27 cellular contexts compared by ENCODE assay signal in genomic region chr10:83536426-83536825, GRCh38.
DNase-seq lines count a peak whose midpoint lies in the region; ATAC-seq and TF ChIP-seq lines count a peak whose summit lies in the region.
"Had no signal": no experiment of that assay in that cellular context is flagged by ENCODE, and none has a peak within 500 bp of the region (broad histone marks: within the 10 kb centered on the region; RNA-seq: fewer than 3 reads in every experiment).

No MANE protein-coding gene starts in this region.

- H3K27ac ChIP-seq in right cardiac atrium (ENCODE audit: low read length) (no peak overlapping the region), heart left ventricle (no peak overlapping the region), smooth muscle cell (ENCODE audit: low read depth) (peak overlapping the region; percentile 68)
- H3K27ac ChIP-seq: 22Rv1, HL-60, SJCRH30 had no signal

- WGBS in right cardiac atrium = 83% methylated on average over 4 of the region's 4 CpGs
- WGBS in heart left ventricle, 4 donors = 92 to 97% (median 96%) methylated on average over 4 of the region's 4 CpGs
- WGBS in smooth muscle cell (ENCODE audit: low lambda C conversion rate) = 33% methylated on average over 4 of the region's 4 CpGs

- no peaks in the 10 kb centered on the region for H3K27me3 Mint-ChIP-seq in activated naive CD8-positive, alpha-beta T cell treated with anti-CD3 and anti-CD28 coated beads, Interleukin-2, amount 50 U/mL, for 24 hours

- in situ Hi-C loops in astrocyte of the spinal cord (cut with HindIII; ENCODE audit: low sequenced_read_pairs) = no loop called here

- intact Hi-C loops in right cardiac atrium (cut with DNase I) (no loop called here), heart left ventricle (cut with DNase I) (no loop called here)

- H3K4me2 ChIP-seq in smooth muscle cell = peak overlapping the region; percentile 23

- peaks cover 4% of the 10 kb centered on the region for H3K9me3 Mint-ChIP-seq in activated naive CD8-positive, alpha-beta T cell treated with anti-CD3 and anti-CD28 coated beads, Interleukin-2, amount 50 U/mL, for 24 hours

- H3K79me2 ChIP-seq in smooth muscle cell (ENCODE audit: low read depth) = no peaks in the 10 kb centered on the region

- H2AFZ ChIP-seq in smooth muscle cell (ENCODE audit: low read depth) = no peak overlapping the region

- no peak overlapping the region for H3K9ac ChIP-seq in smooth muscle cell (ENCODE audit: low read depth)

- H3K4me3 Mint-ChIP-seq in activated naive CD8-positive, alpha-beta T cell treated with anti-CD3 and anti-CD28 coated beads, Interleukin-2, amount 50 U/mL, for 24 hours = no peak overlapping the region
- H3K4me3 Mint-ChIP-seq: CD4-positive, alpha-beta memory T cell had no signal

- no peaks in the 10 kb centered on the region for H3K4me1 ChIP-seq in right cardiac atrium (ENCODE audit: control insufficient read depth, insufficient read depth, low read length)
- peaks cover 0 to 24% (median 2%) of the 10 kb centered on the region in 12 donors for H3K4me1 ChIP-seq in heart left ventricle
- H3K4me1 ChIP-seq in smooth muscle cell (ENCODE audit: low read depth) = peaks cover 10% of the 10 kb centered on the region
- H3K4me1 ChIP-seq: SJCRH30 had no signal

- no peak for TF ChIP-seq POLR2A in heart left ventricle (IDR thresholded peaks at IDR 0.05)

- H3K4me1 Mint-ChIP-seq in activated naive CD8-positive, alpha-beta T cell treated with anti-CD3 and anti-CD28 coated beads, Interleukin-2, amount 50 U/mL, for 24 hours = no peaks in the 10 kb centered on the region
- H3K4me1 Mint-ChIP-seq: CD4-positive, alpha-beta memory T cell had no signal

- TF ChIP-seq CTCF in heart left ventricle (IDR thresholded peaks at IDR 0.05) (no peak), astrocyte of the spinal cord (IDR thresholded peaks at IDR 0.05; ENCODE audit: low read depth, low read length) (no peak), smooth muscle cell (IDR thresholded peaks at IDR 0.05; ENCODE audit: borderline replicate concordance, insufficient read depth, poor library complexity, severe bottlenecking) (no peak)

- H3K27me3 ChIP-seq in right cardiac atrium (ENCODE audit: control insufficient read depth, insufficient read depth) = no peaks in the 10 kb centered on the region
- no peaks in the 10 kb centered on the region for H3K27me3 ChIP-seq in heart left ventricle
- no peaks in the 10 kb centered on the region for H3K27me3 ChIP-seq in smooth muscle cell (ENCODE audit: low read depth)
- H3K27me3 ChIP-seq: SJCRH30 had no signal

- ATAC-seq in right cardiac atrium = peak; percentile 20 to 69
- ATAC-seq in heart left ventricle = no peak
- no peak for ATAC-seq in activated naive CD8-positive, alpha-beta T cell treated with anti-CD3 and anti-CD28 coated beads, Interleukin-2, amount 50 U/mL, for 24 hours
- ATAC-seq in HG02885 (IDR thresholded peaks at IDR 0.05; ENCODE audit: poor library complexity, unreplicated experiment) = no peak
- ATAC-seq: PC-3, Right ventricle myocardium inferior, SK-N-SH treated with all-trans-retinoic acid at 6 μM for 48 hours had no signal

- no peaks in the 10 kb centered on the region for H3K9me3 ChIP-seq in right cardiac atrium (ENCODE audit: control insufficient read depth, low read length)
- no peaks in the 10 kb centered on the region for H3K9me3 ChIP-seq in heart left ventricle
- no peaks in the 10 kb centered on the region for H3K9me3 ChIP-seq in smooth muscle cell (replicated peaks; ENCODE audit: low read depth)
- H3K9me3 ChIP-seq: SJCRH30 had no signal

- H3K36me3 ChIP-seq in heart left ventricle (no peaks in the 10 kb centered on the region), smooth muscle cell (ENCODE audit: low read depth) (no peaks in the 10 kb centered on the region)
- H3K36me3 ChIP-seq: SJCRH30 had no signal

- DNase-seq in right cardiac atrium (no peak), heart left ventricle (no peak), HT1080 (ENCODE audit: low read depth) (peak; percentile 38), astrocyte of the spinal cord (ENCODE audit: low read depth, low spot score) (peak; percentile 23), smooth muscle cell (lab: John Stamatoyannopoulos, UW; ENCODE audit: unreplicated experiment) (no peak), AG20443 (ENCODE audit: low spot score) (no peak)
- no peak for DNase-seq in activated naive CD8-positive, alpha-beta T cell treated with anti-CD3 and anti-CD28 coated beads, Interleukin-2, amount 50 U/mL, for 24 hours
- DNase-seq: C1 segment of cervical spinal cord; CD4-positive, alpha-beta memory T cell; DMS 273 treated with DMSO at 0.1 percent for 48 hours; DMS79; HCEC 1CT; Karpas-422; MV-4-11; NCI-H1105; NCI-H1436 treated with DMSO at 0.1 percent for 48 hours; NCI-H1930; NCI-H2107; NCI-H524 treated with DMSO at 0.1 percent for 48 hours; NCI-H774; PC-3; SJCRH30 had no signal

- H4K20me1 ChIP-seq in smooth muscle cell (ENCODE audit: low read depth) = no peaks in the 10 kb centered on the region

- H3K36me3 Mint-ChIP-seq in activated naive CD8-positive, alpha-beta T cell treated with anti-CD3 and anti-CD28 coated beads, Interleukin-2, amount 50 U/mL, for 24 hours (ENCODE audit: low read depth) = no peaks in the 10 kb centered on the region
- H3K36me3 Mint-ChIP-seq: CD4-positive, alpha-beta memory T cell had no signal

- H3F3A ChIP-seq in smooth muscle cell (ENCODE audit: low read depth) = peaks cover 5% of the 10 kb centered on the region

- H3K27ac Mint-ChIP-seq in activated naive CD8-positive, alpha-beta T cell treated with anti-CD3 and anti-CD28 coated beads, Interleukin-2, amount 50 U/mL, for 24 hours = no peak overlapping the region
- H3K27ac Mint-ChIP-seq: CD4-positive, alpha-beta memory T cell had no signal

- no peak overlapping the region for H3K4me3 ChIP-seq in right cardiac atrium (ENCODE audit: low read length)
- H3K4me3 ChIP-seq in heart left ventricle = no peak overlapping the region
- no peak overlapping the region for H3K4me3 ChIP-seq in astrocyte of the spinal cord (ENCODE audit: low read depth, low read length)
- no peak overlapping the region for H3K4me3 ChIP-seq in smooth muscle cell
- H3K4me3 ChIP-seq: SJCRH30 had no signal

Comparison
In these comparisons a context has a peak if more than half of its experiments do, and no peak if none do; other contexts are left out.
1. ATAC-seq: peak in right cardiac atrium (2 of 2); none in heart left ventricle (0 of 4), activated naive CD8-positive, alpha-beta T cell treated with anti-CD3 and anti-CD28 coated beads, Interleukin-2, amount 50 U/mL, for 24 hours (single experiment) and HG02885 (single experiment).
2. DNase-seq: peak in HT1080 (single experiment) and astrocyte of the spinal cord (single experiment); none in right cardiac atrium (0 of 3), heart left ventricle (0 of 5), smooth muscle cell (single experiment), activated naive CD8-positive, alpha-beta T cell treated with anti-CD3 and anti-CD28 coated beads, Interleukin-2, amount 50 U/mL, for 24 hours (single experiment) and AG20443 (single experiment).